8 cellular contexts compared by ENCODE assay signal in the genomic region with DNA sequence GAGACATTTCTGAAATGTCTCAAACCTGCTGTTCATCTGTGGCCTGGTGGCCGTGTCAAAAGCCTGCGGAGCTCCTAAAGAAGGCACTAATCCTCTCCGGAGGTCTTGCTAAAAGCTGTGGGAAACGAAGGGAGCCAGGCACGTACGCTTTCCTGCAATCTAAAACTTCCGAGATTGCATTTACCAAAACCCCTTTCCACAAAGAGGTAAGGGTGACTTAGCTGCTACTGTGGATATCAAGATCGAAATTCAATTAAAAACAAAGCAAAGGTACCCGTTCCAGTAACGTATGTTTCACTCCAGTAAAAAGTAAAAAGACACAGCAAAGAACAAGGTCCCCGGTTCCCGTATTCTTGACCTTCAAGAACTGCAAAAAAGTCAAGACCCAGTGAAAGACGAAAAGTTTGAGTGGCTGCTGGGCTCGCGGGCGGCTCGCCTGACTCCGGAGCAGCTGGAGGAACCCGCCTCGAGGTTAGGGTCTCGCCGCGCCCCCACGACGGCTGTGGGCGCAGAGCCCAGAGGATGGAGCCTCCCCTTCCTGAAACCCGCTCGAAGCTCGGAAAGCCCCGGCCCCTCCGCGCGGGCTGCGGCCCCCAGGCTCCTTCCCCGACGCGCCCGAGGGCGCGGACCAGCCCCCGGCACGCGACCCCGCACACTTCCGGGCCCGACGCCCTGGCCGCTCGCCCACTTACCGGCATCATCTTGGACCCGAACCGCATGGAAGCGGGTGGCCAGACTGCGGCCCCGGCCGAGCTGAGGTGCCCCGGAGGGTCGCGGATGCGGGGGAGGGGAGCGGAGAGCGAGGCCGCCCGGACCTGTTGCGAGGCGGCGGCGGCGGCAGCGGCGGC. TPM values are rescaled to one million over a fixed set of nuclear protein-coding genes. Genes with fewer than 3 reads are reported as not detected.
DNase-seq lines count a peak whose midpoint lies in the region; ATAC-seq and TF ChIP-seq lines count a peak whose summit lies in the region.

No MANE protein-coding gene starts in this region.

- no peak overlapping the region for H3K23ac ChIP-seq in H9 (ENCODE audit: insufficient read length, low read depth, low read length)

- H3K27ac Mint-ChIP-seq in H9, result peak overlapping the region; percentile 86 to 97 (median 86)

- DNase-seq in GM04504 (ENCODE audit: low read depth) (peak; percentile 29), H9 (peak; percentile 39), MV-4-11 (lab: John Stamatoyannopoulos, UW) (peak; percentile 41), cerebellum (ENCODE audit: low spot score) (peak; percentile 8), left lung (peak in 1 of 2 donors; percentile 62), GM19240 (ENCODE audit: insufficient read length, low spot score) (no peak)
- DNase-seq in stimulated activated CD4-positive, alpha-beta T cell treated with anti-CD3 and anti-CD28 coated beads, Interleukin-4, amount 100 ng/mL, for 24 hours, result peak; percentile 56

- H3K27me3 ChIP-seq in H9 (ENCODE audit: insufficient read depth, low read length) (no peaks in the 10 kb centered on the region), left lung (no peaks in the 10 kb centered on the region)

- peaks cover 26 to 27% of the 10 kb centered on the region in 2 experiments for H3K4me1 Mint-ChIP-seq in H9

- no peak overlapping the region for H3T11ph ChIP-seq in H9 (ENCODE audit: low read length)

- no peaks in the 10 kb centered on the region for H4K20me1 ChIP-seq in H9 (ENCODE audit: control insufficient read depth, insufficient read depth, insufficient read length)

- H3K9ac ChIP-seq in H9 (ENCODE audit: extremely low read depth, insufficient read length, low read length), result peak overlapping the region; percentile 43

- H3K79me1 ChIP-seq in H9 (ENCODE audit: insufficient read depth, low read depth, low read length, poor library complexity, severe bottlenecking), result no peaks in the 10 kb centered on the region

- H3K27ac ChIP-seq in H9 (ENCODE audit: insufficient read length, low read depth, low read length) (no peak overlapping the region), left lung (peak overlapping the region; percentile 99 to 100)

- H3K4me2 ChIP-seq in H9 (ENCODE audit: insufficient read depth, insufficient read length, low read length), result peak overlapping the region; percentile 77

- peaks cover 18% of the 10 kb centered on the region for H3K79me2 ChIP-seq in H9 (ENCODE audit: insufficient read depth, low read length)

- peak; percentile 27 for ATAC-seq in left lung

- no peak overlapping the region for H2AFZ ChIP-seq in H9 (ENCODE audit: low read length)

- peaks cover 10% of the 10 kb centered on the region for H3K23me2 ChIP-seq in H9 (ENCODE audit: insufficient read length, low read depth, low read length, poor library complexity, severe bottlenecking)

- peaks cover 2% of the 10 kb centered on the region; the same call in 1 of the 2 replicates for H3K27me3 Mint-ChIP-seq in H9 (ENCODE audit: low read depth)

- TF ChIP-seq CTCF in H9 (conservative IDR thresholded peaks at IDR 0.05) (no peak), WI38 (IDR thresholded peaks at IDR 0.05; ENCODE audit: low read depth, low read length) (no peak), left lung (IDR thresholded peaks at IDR 0.05) (no peak)

- WGBS in H9 (ENCODE audit: extremely low coverage, insufficient read length, low lambda C conversion rate), result no CpG with 5 or more reads among the region's 71 CpGs

- no peak overlapping the region for H3K4ac ChIP-seq in H9 (ENCODE audit: low read depth, low read length)

- no peak overlapping the region for H4K8ac ChIP-seq in H9 (replicated peaks; ENCODE audit: insufficient read length, low read depth, low read length)

- peak overlapping the region; percentile 93 for H3K14ac ChIP-seq in H9 (ENCODE audit: insufficient read depth, low read length)

- no peaks in the 10 kb centered on the region for H3K36me3 ChIP-seq in left lung

- H2BK120ac ChIP-seq in H9 (ENCODE audit: low read depth, low read length, poor library complexity, severe bottlenecking), result no peak overlapping the region

- no peak overlapping the region for H3K56ac ChIP-seq in H9 (ENCODE audit: insufficient read length, low read depth, low read length)

- no peaks in the 10 kb centered on the region for H3K4me1 ChIP-seq in H9 (ENCODE audit: insufficient read depth, low read length)
- H3K4me1 ChIP-seq in left lung, result peaks cover 12 to 52% of the 10 kb centered on the region in 2 donors

- no peak overlapping the region for H2BK15ac ChIP-seq in H9 (ENCODE audit: low read depth, low read length)

- peak overlapping the region; percentile 92 to 96 for H3K4me3 Mint-ChIP-seq in H9

- intact Hi-C loops in left lung (cut with DNase I), result no loop called here

- no peak overlapping the region for H4K5ac ChIP-seq in H9 (ENCODE audit: insufficient read length, low read depth, low read length)

- peaks cover 0 to 2% (median 2%) of the 10 kb centered on the region in 3 experiments; a peak in 4 of 7 replicates for H3K36me3 Mint-ChIP-seq in H9 (ENCODE audit: insufficient read depth in 1 of 3, low read depth in 3 of 3)

- peak overlapping the region; percentile 81 for H3K18ac ChIP-seq in H9 (ENCODE audit: insufficient read length, low read depth, low read length)

- H2AK5ac ChIP-seq in H9 (ENCODE audit: insufficient read length, low read length), result no peak overlapping the region

- H2BK20ac ChIP-seq in H9 (ENCODE audit: low read depth, low read length, poor library complexity, severe bottlenecking), result no peak overlapping the region

- H2BK12ac ChIP-seq in H9 (ENCODE audit: insufficient read length, low read depth, low read length), result no peak overlapping the region

- no peak overlapping the region for H2BK5ac ChIP-seq in H9 (ENCODE audit: insufficient read length, low read length)

- H4K91ac ChIP-seq in H9 (ENCODE audit: insufficient read length, low read depth, low read length), result no peak overlapping the region

- H3K9me3 Mint-ChIP-seq in H9, result no peaks in the 10 kb centered on the region; a peak in 1 of 5 replicates

- H3K9me3 ChIP-seq in H9 (ENCODE audit: control insufficient read depth, low read depth, low read length) (no peaks in the 10 kb centered on the region), left lung (no peaks in the 10 kb centered on the region)

- H3K4me3 ChIP-seq in WI38 (ENCODE audit: low read depth, low read length), result peak overlapping the region; percentile 90
- H3K4me3 ChIP-seq in left lung, result peak overlapping the region; percentile 78 to 84

RNA-seq across cellular contexts. Expression of a gene that starts 0.6 kb away (rescaled TPM):
- 46.2 and 49.7 TPM in 2 replicates for total RNA-seq in H9 (2021)
- total RNA-seq in cerebellum, result 37.9 TPM
- total RNA-seq in left lung, result 10 to 100 TPM; 54.2 to 58.2 TPM
